Comparison of ENCODE assay signal across 8 cellular contexts in genomic region chr20:46406986-46407670, GRCh38. TPM values are rescaled to one million over a fixed set of nuclear protein-coding genes. Genes with fewer than 3 reads are reported as not detected.
DNase-seq lines count a peak whose midpoint lies in the region; ATAC-seq and TF ChIP-seq lines count a peak whose summit lies in the region.

No MANE protein-coding gene starts in this region.

- H3K9me3 Mint-ChIP-seq in activated B cell treated with CpG ODN at 0.5 μM for 24 hours = no peaks in the 10 kb centered on the region

- POLR2A ChIA-PET in activated B cell treated with CpG ODN at 0.5 μM for 24 hours (lab: Charles Lee) = interaction anchor here (0.5 to 1.7 kb wide), 16 partner anchors 43 to 517 kb away, joined by 3 to 46 read pairs (median 4); no protein-coding TSS in a partner anchor

- H3K27ac Mint-ChIP-seq in activated B cell treated with CpG ODN at 0.5 μM for 24 hours = peak overlapping the region; percentile 88

- DNase-seq in GM12865 (ENCODE audit: low read depth) (peak; percentile 66), NCI-H1417 (lab: John Stamatoyannopoulos, UW) (peak; percentile 53 to 94 (median 94)), activated B cell treated with CpG ODN at 0.5 μM for 24 hours (no peak), lower lobe of right lung (peak; percentile 82), islet precursor cell (no peak)
- DNase-seq in central memory CD4-positive, alpha-beta T cell = peak; percentile 78
- DNase-seq in stimulated activated CD4-positive, alpha-beta T cell treated with anti-CD3 and anti-CD28 coated beads, TNF-alpha, amount 100 ng/mL, for 4 hours (ENCODE audit: low read depth in 3 of 3) = peak; percentile 87 to 90 (median 88)

- H3K4me1 Mint-ChIP-seq in activated B cell treated with CpG ODN at 0.5 μM for 24 hours = peaks cover 40% of the 10 kb centered on the region

- ATAC-seq in HG02642 (IDR thresholded peaks at IDR 0.05; ENCODE audit: poor library complexity, unreplicated experiment) (peak; percentile 39), activated B cell treated with CpG ODN at 0.5 μM for 24 hours (ENCODE audit: low read depth) (peak; percentile 51), lower lobe of right lung (peak; percentile 62 to 65)

- peak overlapping the region; percentile 93 for H3K27ac ChIP-seq in lower lobe of right lung

- H3K4me3 ChIP-seq in GM12865 (ENCODE audit: low read depth, low read length) (peak overlapping the region; percentile 79), lower lobe of right lung (peak overlapping the region; percentile 90)

- no peaks in the 10 kb centered on the region for H3K27me3 Mint-ChIP-seq in activated B cell treated with CpG ODN at 0.5 μM for 24 hours

- intact Hi-C loops in activated B cell treated with CpG ODN at 0.5 μM for 24 hours (cut with micrococcal nuclease) (loop anchor here (1.0 to 2.0 kb wide), 7 partner anchors 43 to 1044 kb away; partner anchors contain the start of genes SYS1, TP53RK and ZNF335), lower lobe of right lung (cut with DNase I) (no loop called here)

- H3K4me1 ChIP-seq in lower lobe of right lung = peaks cover 53% of the 10 kb centered on the region

- H3K4me3 Mint-ChIP-seq in activated B cell treated with CpG ODN at 0.5 μM for 24 hours = peak overlapping the region; percentile 94

- no peak for TF ChIP-seq CTCF in GM12865 (IDR thresholded peaks at IDR 0.05; ENCODE audit: insufficient read depth, low read depth, low read length, missing control alignments)
- TF ChIP-seq CTCF in activated B cell treated with CpG ODN at 0.5 μM for 24 hours (IDR thresholded peaks at IDR 0.05) = no peak
- no peak for TF ChIP-seq CTCF in lower lobe of right lung (IDR thresholded peaks at IDR 0.05)

- H3K36me3 ChIP-seq in lower lobe of right lung = no peaks in the 10 kb centered on the region

- CTCF ChIA-PET in activated B cell treated with CpG ODN at 0.5 μM for 24 hours (lab: Charles Lee) = interaction anchor here (0.8 to 2.1 kb wide), 7 partner anchors 43 to 442 kb away, joined by 3 to 10 read pairs (median 4); no protein-coding TSS in a partner anchor

- no peaks in the 10 kb centered on the region for H3K27me3 ChIP-seq in lower lobe of right lung (ENCODE audit: low read depth)

- H3K36me3 Mint-ChIP-seq in activated B cell treated with CpG ODN at 0.5 μM for 24 hours (ENCODE audit: low read depth) = peaks cover 4% of the 10 kb centered on the region

- no peaks in the 10 kb centered on the region for H3K9me3 ChIP-seq in lower lobe of right lung

RNA-seq across cellular contexts. Expression of gene ELMO2, which starts 0.7 kb away (rescaled TPM):
- total RNA-seq in activated B cell treated with CpG ODN at 0.5 μM for 24 hours = 39.0 and 45.6 TPM in 2 replicates
- total RNA-seq in lower lobe of right lung = 61.9 TPM

Comparison
In these comparisons a context has a peak if more than half of its experiments do, and no peak if none do; other contexts are left out.
1. DNase-seq: peak in GM12865 (single experiment), NCI-H1417 (3 of 3), central memory CD4-positive, alpha-beta T cell (single experiment), lower lobe of right lung (single experiment) and stimulated activated CD4-positive, alpha-beta T cell treated with anti-CD3 and anti-CD28 coated beads, TNF-alpha, amount 100 ng/mL, for 4 hours (3 of 3); none in activated B cell treated with CpG ODN at 0.5 μM for 24 hours (single experiment) and islet precursor cell (single experiment).
2. Peak in every context shown above with its lines, with median percentiles within 50 percentile points of each other: ATAC-seq.